Comparison of ENCODE assay signal across 8 cellular contexts in genomic region chr12:90909069-90909676, GRCh38. TPM values are rescaled to one million over a fixed set of nuclear protein-coding genes. Genes with fewer than 3 reads are reported as not detected.
DNase-seq lines count a peak whose midpoint lies in the region; ATAC-seq and TF ChIP-seq lines count a peak whose summit lies in the region.

No MANE protein-coding gene starts in this region.

- intact Hi-C loops in left lung (cut with DNase I): no loop called here

- no peaks in the 10 kb centered on the region for H3K4me1 ChIP-seq in left lung

- H3K4me3 ChIP-seq in brain microvascular endothelial cell (ENCODE audit: low read depth, low read length): no peak overlapping the region
- no peak overlapping the region for H3K4me3 ChIP-seq in left lung

- ATAC-seq in left lung (peak; percentile 64), GM18517 (IDR thresholded peaks at IDR 0.05; ENCODE audit: unreplicated experiment) (no peak), GM19452 (IDR thresholded peaks at IDR 0.05; ENCODE audit: unreplicated experiment) (no peak)

- DNase-seq in activated CD4-positive, alpha-beta T cell treated with anti-CD3 and anti-CD28 coated beads for 48 hours: peak; percentile 2
- no peak for DNase-seq in activated CD4-positive, alpha-beta T cell treated with anti-CD3 and anti-CD28 coated beads for 1 hour
- DNase-seq in NCI-H2171 treated with DMSO at 0.1 percent for 48 hours (lab: John Stamatoyannopoulos, UW): peak; percentile 31
- DNase-seq in brain microvascular endothelial cell: peak; percentile 68
- DNase-seq in left lung: no peak
- DNase-seq in activated CD8-positive, alpha-beta memory T cell treated with anti-CD3 and anti-CD28 coated beads for 24 hours: no peak

- H3K27me3 ChIP-seq in brain microvascular endothelial cell (replicated peaks): no peaks in the 10 kb centered on the region
- no peaks in the 10 kb centered on the region for H3K27me3 ChIP-seq in left lung

- no peaks in the 10 kb centered on the region for H3K9me3 ChIP-seq in left lung

- TF ChIP-seq CTCF in brain microvascular endothelial cell (IDR thresholded peaks at IDR 0.05; ENCODE audit: low read depth, low read length, missing control alignments): peak; percentile 84
- TF ChIP-seq CTCF in left lung (IDR thresholded peaks at IDR 0.05): peak; percentile 47 to 48

- H3K27ac ChIP-seq in brain microvascular endothelial cell (no peak overlapping the region), left lung (no peak overlapping the region)

- no peaks in the 10 kb centered on the region for H3K36me3 ChIP-seq in brain microvascular endothelial cell (replicated peaks)
- H3K36me3 ChIP-seq in left lung: no peaks in the 10 kb centered on the region

- in situ Hi-C loops in brain microvascular endothelial cell (cut with HindIII; ENCODE audit: low pct_ligation_motif_present, low sequenced_read_pairs): no loop called here

RNA-seq across cellular contexts. Expression of gene CCER1, which starts 45.8 kb away (rescaled TPM):
- total RNA-seq in left lung: not detected

Comparison
In these comparisons a context has a peak if more than half of its experiments do, and no peak if none do; other contexts are left out.
1. DNase-seq: peak in activated CD4-positive, alpha-beta T cell treated with anti-CD3 and anti-CD28 coated beads for 48 hours (single experiment), NCI-H2171 treated with DMSO at 0.1 percent for 48 hours (single experiment) and brain microvascular endothelial cell (single experiment); none in activated CD4-positive, alpha-beta T cell treated with anti-CD3 and anti-CD28 coated beads for 1 hour (single experiment), left lung (0 of 2) and activated CD8-positive, alpha-beta memory T cell treated with anti-CD3 and anti-CD28 coated beads for 24 hours (single experiment).